Comparison of ENCODE assay signal across 1 cellular context in genomic region chr1:1307261-1307907, GRCh38.
TF ChIP-seq lines count a peak whose summit lies in the region.

No MANE protein-coding gene starts in this region.

TF ChIP-seq in K562, 482 proteins besides CTCF, POLR2A, EP300 and RAD21 (continued from another document and continues in another):
- 0 out of 2 replicates have a peak, but pooled peaks have one; percentile 50 for TF ChIP-seq PREB (CRISPR knock-in tag; IDR thresholded peaks at IDR 0.05)
- 0 out of 2 replicates have a peak, but pooled peaks have one; percentile 35 for TF ChIP-seq ZBTB40 (IDR thresholded peaks at IDR 0.05)
- no peak for TF ChIP-seq ZBTB40 (CRISPR knock-in tag; IDR thresholded peaks at IDR 0.05)
- no peak for TF ChIP-seq PTRF (tag; IDR thresholded peaks at IDR 0.05)
- no peak for TF ChIP-seq ZNF133 (CRISPR knock-in tag; IDR thresholded peaks at IDR 0.05)
- no peak for TF ChIP-seq ARID3A (IDR thresholded peaks at IDR 0.05; ENCODE audit: borderline replicate concordance, low read depth, low read length)
- no peak for TF ChIP-seq CREB1 (IDR thresholded peaks at IDR 0.05)
- TF ChIP-seq CREB1 (CRISPR knock-in tag; IDR thresholded peaks at IDR 0.05): peak; percentile 52; the same call in 1 of the 2 replicates
- no peak for TF ChIP-seq POLR2AphosphoS2 (IDR thresholded peaks at IDR 0.05; ENCODE audit: low read length)
- TF ChIP-seq CC2D1A (IDR thresholded peaks at IDR 0.05): no peak
- TF ChIP-seq ZNF740 (CRISPR knock-in tag; IDR thresholded peaks at IDR 0.05): 0 out of 2 replicates have a peak, but pooled peaks have one; percentile 42
- no peak for TF ChIP-seq ZNF740 (tag; IDR thresholded peaks at IDR 0.05)
- TF ChIP-seq FOXA3 (CRISPR knock-in tag; conservative IDR thresholded peaks at IDR 0.05 in 1 of 2, IDR thresholded peaks at IDR 0.05 in 1 of 2): 0 out of 4 replicates have a peak, but pooled peaks of 1 of the 2 experiments have one; percentile 30
- TF ChIP-seq ERF (CRISPR knock-in tag; IDR thresholded peaks at IDR 0.05): 0 out of 2 replicates have a peak, but pooled peaks have one; percentile 30
- no peak for TF ChIP-seq HLTF (IDR thresholded peaks at IDR 0.05)
- TF ChIP-seq CEBPZ (IDR thresholded peaks at IDR 0.05; ENCODE audit: borderline replicate concordance, low read depth, low read length): no peak
- TF ChIP-seq ZBTB26 (CRISPR knock-in tag; IDR thresholded peaks at IDR 0.05): no peak
- TF ChIP-seq ZNF143 (CRISPR knock-in tag; IDR thresholded peaks at IDR 0.05): no peak
- no peak for TF ChIP-seq CCNT2 (IDR thresholded peaks at IDR 0.05; ENCODE audit: borderline replicate concordance, extremely low read depth, insufficient read length, low read depth, low read length)
- TF ChIP-seq ZBTB1 (CRISPR knock-in tag; IDR thresholded peaks at IDR 0.05; ENCODE audit: borderline replicate concordance, low read depth): peak; percentile 69; the same call in 1 of the 2 replicates
- no peak for TF ChIP-seq ETV6 (IDR thresholded peaks at IDR 0.05; ENCODE audit: borderline replicate concordance in 1 of 2, low read depth in 2 of 2, low read length in 1 of 2)
- no peak for TF ChIP-seq ETV6 (CRISPR knock-in tag; IDR thresholded peaks at IDR 0.05; ENCODE audit: borderline replicate concordance)
- no peak for TF ChIP-seq E2F5 (CRISPR knock-in tag; IDR thresholded peaks at IDR 0.05)
- no peak for TF ChIP-seq RCOR1 (IDR thresholded peaks at IDR 0.05; ENCODE audit: borderline replicate concordance in 1 of 2, low read depth in 2 of 2, low read length in 2 of 2)
- TF ChIP-seq ILK (tag; IDR thresholded peaks at IDR 0.05; ENCODE audit: borderline replicate concordance, low read depth): no peak
- TF ChIP-seq BACH1 (tag; IDR thresholded peaks at IDR 0.05): no peak
- no peak for TF ChIP-seq ZNF609 (CRISPR knock-in tag; IDR thresholded peaks at IDR 0.05; ENCODE audit: borderline replicate concordance)
- TF ChIP-seq FOXP1 (CRISPR knock-in tag; IDR thresholded peaks at IDR 0.05): 0 out of 2 replicates have a peak, but pooled peaks have one; percentile 23
- no peak for TF ChIP-seq ZNF134 (CRISPR knock-in tag; conservative IDR thresholded peaks at IDR 0.05)
- TF ChIP-seq HNRNPL (IDR thresholded peaks at IDR 0.05; ENCODE audit: low read depth, low read length): peak; percentile 53; the same call in 1 of the 2 replicates
- TF ChIP-seq ZNF217 (CRISPR knock-in tag; IDR thresholded peaks at IDR 0.05): no peak
- TF ChIP-seq RFX1 (IDR thresholded peaks at IDR 0.05): no peak
